ENCODE assay signal across 9 cellular contexts in genomic region chr2:236309669-236310029, GRCh38. TPM values are rescaled to one million over a fixed set of nuclear protein-coding genes. Genes with fewer than 3 reads are reported as not detected.
DNase-seq lines count a peak whose midpoint lies in the region; ATAC-seq and TF ChIP-seq lines count a peak whose summit lies in the region.
"Had no signal": no experiment of that assay in that cellular context is flagged by ENCODE, and none has a peak within 500 bp of the region (broad histone marks: within the 10 kb centered on the region; RNA-seq: fewer than 3 reads in every experiment).

No MANE protein-coding gene starts in this region.

- TF ChIP-seq POLR2A in uterus (IDR thresholded peaks at IDR 0.05), result no peak

- H3K4me1 Mint-ChIP-seq in CD4-positive, alpha-beta memory T cell, result no peaks in the 10 kb centered on the region

- TF ChIP-seq CTCF in left ventricle myocardium inferior (IDR thresholded peaks at IDR 0.05; ENCODE audit: borderline replicate concordance), result peak; percentile 69
- TF ChIP-seq CTCF in right atrium auricular region (IDR thresholded peaks at IDR 0.05), result peak in 1 of 2 donors; percentile 56
- peak; percentile 57 for TF ChIP-seq CTCF in OCI-LY3 (IDR thresholded peaks at IDR 0.05; ENCODE audit: low read depth, low read length)
- TF ChIP-seq CTCF in uterus (IDR thresholded peaks at IDR 0.05), result peak in 2 of 4 experiments; percentile 33 to 36

- no peaks in the 10 kb centered on the region for H3K4me1 ChIP-seq in left ventricle myocardium inferior
- H3K4me1 ChIP-seq in right atrium auricular region, result no peaks in the 10 kb centered on the region
- no peaks in the 10 kb centered on the region for H3K4me1 ChIP-seq in OCI-LY3 (ENCODE audit: low read length)
- no peaks in the 10 kb centered on the region for H3K4me1 ChIP-seq in uterus
- H3K4me1 ChIP-seq in CD4-positive, alpha-beta memory T cell (ENCODE audit: insufficient read depth, low read length), result no peaks in the 10 kb centered on the region

- H3K9me3 ChIP-seq in left ventricle myocardium inferior (replicated peaks), result peaks cover 23% of the 10 kb centered on the region
- H3K9me3 ChIP-seq in right atrium auricular region, result peaks cover 0 to 23% of the 10 kb centered on the region in 2 donors
- no peaks in the 10 kb centered on the region for H3K9me3 ChIP-seq in OCI-LY3 (ENCODE audit: insufficient read depth, low read length)
- H3K9me3 ChIP-seq in uterus, result no peaks in the 10 kb centered on the region
- H3K9me3 ChIP-seq in CD4-positive, alpha-beta memory T cell (ENCODE audit: control insufficient read depth in 1 of 2, low read length in 2 of 2), result no peaks in the 10 kb centered on the region

- no peak overlapping the region for H3K27ac Mint-ChIP-seq in CD4-positive, alpha-beta memory T cell

- H3K27ac ChIP-seq in left ventricle myocardium inferior (replicated peaks) (no peak overlapping the region), right atrium auricular region (no peak overlapping the region), OCI-LY3 (ENCODE audit: low read length) (no peak overlapping the region), uterus (no peak overlapping the region)
- no peak overlapping the region for H3K27ac ChIP-seq in CD4-positive, alpha-beta memory T cell (ENCODE audit: low read depth, low read length)
- H3K27ac ChIP-seq: thoracic aorta had no signal

- no peak overlapping the region for H2AFZ ChIP-seq in OCI-LY3 (ENCODE audit: low read depth, low read length)

- no peak overlapping the region for H3K4me2 ChIP-seq in OCI-LY3 (ENCODE audit: low read length)

- no peak for ATAC-seq in GM18909 (IDR thresholded peaks at IDR 0.05; ENCODE audit: poor library complexity, unreplicated experiment)

- peaks cover 0 to 23% (median 10%) of the 10 kb centered on the region in 8 donors for H3K9me3 Mint-ChIP-seq in CD4-positive, alpha-beta memory T cell

- H3K79me2 ChIP-seq in OCI-LY3 (ENCODE audit: low read length), result no peaks in the 10 kb centered on the region

- H4K20me1 ChIP-seq in OCI-LY3 (ENCODE audit: insufficient read depth, low read length), result no peaks in the 10 kb centered on the region

- POLR2A ChIA-PET in CD4-positive, alpha-beta memory T cell (lab: Charles Lee; ENCODE audit: partially characterized antibody), result no interaction called here

- H3K36me3 ChIP-seq in left ventricle myocardium inferior (no peaks in the 10 kb centered on the region), right atrium auricular region (no peaks in the 10 kb centered on the region), OCI-LY3 (replicated peaks; ENCODE audit: low read depth, low read length) (no peaks in the 10 kb centered on the region), uterus (no peaks in the 10 kb centered on the region)
- no peaks in the 10 kb centered on the region for H3K36me3 ChIP-seq in CD4-positive, alpha-beta memory T cell (ENCODE audit: insufficient read depth, low read length)
- H3K36me3 ChIP-seq: thoracic aorta had no signal

- H3K4me3 ChIP-seq in left ventricle myocardium inferior (no peak overlapping the region), right atrium auricular region (no peak overlapping the region), OCI-LY3 (ENCODE audit: low read length) (no peak overlapping the region), uterus (no peak overlapping the region)
- H3K4me3 ChIP-seq in CD4-positive, alpha-beta memory T cell (ENCODE audit: low read length in 2 of 2), result no peak overlapping the region
- H3K4me3 ChIP-seq: thoracic aorta had no signal

- CTCF ChIA-PET in CD4-positive, alpha-beta memory T cell (lab: Charles Lee; ENCODE audit: partially characterized antibody), result no interaction called here

- DNase-seq in left ventricle myocardium inferior, result no peak
- no peak for DNase-seq in right atrium auricular region (ENCODE audit: low spot score)
- peak; percentile 4 for DNase-seq in glomerular endothelial cell (ENCODE audit: extremely low read depth, low read depth, low spot score)
- DNase-seq in uterus, result no peak
- no peak for DNase-seq in globus pallidus (ENCODE audit: low spot score)
- no peak for DNase-seq in CD4-positive, alpha-beta memory T cell

- H3K27me3 ChIP-seq in left ventricle myocardium inferior (ENCODE audit: low read depth), result no peaks in the 10 kb centered on the region
- no peaks in the 10 kb centered on the region for H3K27me3 ChIP-seq in right atrium auricular region
- H3K27me3 ChIP-seq in OCI-LY3 (ENCODE audit: low read depth, low read length), result no peaks in the 10 kb centered on the region
- H3K27me3 ChIP-seq in uterus, result no peaks in the 10 kb centered on the region
- H3K27me3 ChIP-seq in CD4-positive, alpha-beta memory T cell (ENCODE audit: insufficient read depth, low read length), result no peaks in the 10 kb centered on the region

- H3K36me3 Mint-ChIP-seq in CD4-positive, alpha-beta memory T cell, result no peaks in the 10 kb centered on the region

- H3K27me3 Mint-ChIP-seq in CD4-positive, alpha-beta memory T cell, result peaks cover 9 to 19% of the 10 kb centered on the region in 2 donors

- H3K9ac ChIP-seq in OCI-LY3 (ENCODE audit: low read length), result no peak overlapping the region

- intact Hi-C loops in left ventricle myocardium inferior (cut with micrococcal nuclease) (no loop called here), uterus (cut with DNase I; ENCODE audit: low total_unique reads) (no loop called here)
- intact Hi-C loops in CD4-positive, alpha-beta memory T cell (cut with micrococcal nuclease), result no loop called here

- no peak overlapping the region for H3K4me3 Mint-ChIP-seq in CD4-positive, alpha-beta memory T cell

RNA-seq across cellular contexts. Expression of gene ASB18, which starts 45.4 kb away (rescaled TPM):
- 11.3 TPM for total RNA-seq in left ventricle myocardium inferior
- total RNA-seq in right atrium auricular region, result 1 to 10 TPM; 1.9 to 7.6 TPM
- total RNA-seq in glomerular endothelial cell, result not detected in 2 replicates
- not detected for total RNA-seq in uterus
- total RNA-seq in CD4-positive, alpha-beta memory T cell, result not detected
- not detected for polyA plus RNA-seq in CD4-positive, alpha-beta memory T cell
- total RNA-seq: thoracic aorta had no signal
